In genomic region chr18:74476154-74476553, GRCh38 we compare ENCODE assay signal across 11 cellular contexts. TPM values are rescaled to one million over a fixed set of nuclear protein-coding genes. Genes with fewer than 3 reads are reported as not detected.
DNase-seq lines count a peak whose midpoint lies in the region; ATAC-seq and TF ChIP-seq lines count a peak whose summit lies in the region.
"Had no signal": no experiment of that assay in that cellular context is flagged by ENCODE, and none has a peak within 500 bp of the region (broad histone marks: within the 10 kb centered on the region; RNA-seq: fewer than 3 reads in every experiment).

No MANE protein-coding gene starts in this region.

- RAD21 ChIA-PET in HCT116 (lab: Charles Lee; ENCODE audit: low non-redundant PET in 1 of 2, low total read pairs in 2 of 2, uncharacterized antibody in 2 of 2, unreplicated experiment in 2 of 2): interaction anchor here in 1 of 2 experiments (0.6 kb wide), 1 partner anchor 509 kb away, joined by 6 read pairs; no protein-coding TSS in a partner anchor

- intact Hi-C loops in HCT116 (cut with micrococcal nuclease): loop anchor here (1.0 to 5.0 kb wide), 2 partner anchors 123 to 279 kb away; no protein-coding TSS in a partner anchor

- POLR2A ChIA-PET in HCT116 (lab: Charles Lee) (no interaction called here), GM10248 (lab: Yijun Ruan, JAX) (no interaction called here)

- H3K4me3 ChIP-seq in HCT116 (replicated peaks in 1 of 2; ENCODE audit: low read depth in 1 of 2, low read length in 2 of 2): no peak overlapping the region
- H3K4me3 ChIP-seq: skin epidermis had no signal

- H3K27me3 ChIP-seq in HCT116 (ENCODE audit: insufficient read depth, low read length): peaks cover 7% of the 10 kb centered on the region; the same call in 1 of the 2 replicates

- H2AFZ ChIP-seq in HCT116 (ENCODE audit: low read depth, low read length, poor library complexity, severe bottlenecking): no peak overlapping the region

- peak; percentile 33 to 81 (median 69); a peak in 5 of 6 replicates for TF ChIP-seq CTCF in HCT116 (IDR thresholded peaks at IDR 0.05 in 2 of 3, conservative IDR thresholded peaks at IDR 0.05 in 1 of 3; ENCODE audit: borderline replicate concordance in 1 of 3, insufficient read depth in 1 of 3, low read depth in 2 of 3, low read length in 2 of 3)
- TF ChIP-seq CTCF in GM10248 (IDR thresholded peaks at IDR 0.05; ENCODE audit: control extremely low read depth, extremely low read depth, low read depth, missing control alignments): no peak

- CTCF ChIA-PET in HCT116 (lab: Charles Lee): no interaction called here
- CTCF ChIA-PET in GM10248 (lab: Yijun Ruan, JAX): no interaction called here

- H3K27ac ChIP-seq in HCT116 (ENCODE audit: low read depth, low read length): no peak overlapping the region
- H3K27ac ChIP-seq: skin epidermis had no signal

- no peaks in the 10 kb centered on the region for H3K9me3 ChIP-seq in HCT116 (ENCODE audit: control insufficient read depth in 1 of 2, insufficient read depth in 1 of 2, low read depth in 1 of 2, low read length in 2 of 2)

- no TSS peak for BruUV-seq in HCT116 (replicated peaks; lab: Mats Ljungman, UMichigan)

- no peaks in the 10 kb centered on the region for H3K4me1 ChIP-seq in HCT116 (ENCODE audit: control insufficient read depth in 1 of 2, insufficient read depth in 2 of 2, low read length in 2 of 2)

- in situ Hi-C loops in ACHN (cut with HindIII; ENCODE audit: low pct_ligation_motif_present, low pct_unique_long_range_greater_than_20kb, low sequenced_read_pairs): no loop called here

- H4K20me1 ChIP-seq in HCT116 (ENCODE audit: insufficient read depth): no peaks in the 10 kb centered on the region

- no peaks in the 10 kb centered on the region for H3K79me2 ChIP-seq in HCT116 (ENCODE audit: insufficient read depth, low read length)

- TF ChIP-seq POLR2A in HCT116 (IDR thresholded peaks at IDR 0.05; ENCODE audit: borderline replicate concordance, extremely low read depth, insufficient read depth, insufficient read length): no peak

- peak; percentile 54 for TF ChIP-seq RAD21 in HCT116 (IDR thresholded peaks at IDR 0.05; ENCODE audit: low read depth)

- no peak overlapping the region for H3K9ac ChIP-seq in HCT116 (ENCODE audit: low read length)

- H3K4me2 ChIP-seq in HCT116 (ENCODE audit: low read length): no peak overlapping the region

- ATAC-seq in HCT116 (peak; percentile 93), HG03139 (IDR thresholded peaks at IDR 0.05; ENCODE audit: unreplicated experiment) (no peak), GM18861 (IDR thresholded peaks at IDR 0.05; ENCODE audit: unreplicated experiment) (no peak)

- peak; percentile 12 for DNase-seq in ACHN
- DNase-seq in HCT116 (ENCODE audit: low read depth, low spot score): no peak
- DNase-seq in amniotic epithelial cell (ENCODE audit: low read depth): peak; percentile 6
- DNase-seq in inferior parietal cortex (ENCODE audit: extremely low spot score): peak; percentile 83
- DNase-seq in GM10248 (ENCODE audit: extremely low spot score): no peak
- DNase-seq in kidney glomerular epithelial cell (lab: John Stamatoyannopoulos, UW): no peak
- DNase-seq: central memory CD4-positive, alpha-beta T cell had no signal

- H3K36me3 ChIP-seq in HCT116 (ENCODE audit: control insufficient read depth in 1 of 2, insufficient read depth in 2 of 2, low read length in 2 of 2): no peaks in the 10 kb centered on the region

- H3K9me2 ChIP-seq in HCT116 (ENCODE audit: insufficient read depth): no peaks in the 10 kb centered on the region

TF ChIP-seq in HCT116, 20 proteins besides CTCF, POLR2A, EP300 and RAD21:
- TF ChIP-seq ZNF274 (IDR thresholded peaks at IDR 0.05; ENCODE audit: low read depth, low read length) (no peak), YY1 (IDR thresholded peaks at IDR 0.05; ENCODE audit: extremely low read depth, insufficient replicate concordance, low read depth, low read length) (no peak), JUND (IDR thresholded peaks at IDR 0.05) (no peak), ATF3 (IDR thresholded peaks at IDR 0.05) (no peak), POLR2AphosphoS5 (IDR thresholded peaks at IDR 0.05; ENCODE audit: low read depth, low read length) (no peak), SIN3A (IDR thresholded peaks at IDR 0.05; ENCODE audit: low read depth) (no peak), TCF7L2 (IDR thresholded peaks at IDR 0.05; ENCODE audit: borderline replicate concordance, extremely low read depth, insufficient read depth, insufficient read length) (no peak), CEBPB (IDR thresholded peaks at IDR 0.05; ENCODE audit: low read depth) (no peak), EGR1 (IDR thresholded peaks at IDR 0.05; ENCODE audit: low read depth) (no peak)

RNA-seq across cellular contexts. Expression of gene DIPK1C, which starts 19.0 kb away (rescaled TPM):
- total RNA-seq in HCT116 (2021; ENCODE audit: unreplicated experiment): not detected
- polyA plus RNA-seq in HCT116 (2012): not detected in 2 replicates
- total RNA-seq: NCI-H460 had no signal

RNA-seq across cellular contexts. Expression of gene CNDP2, which starts 20.0 kb away (rescaled TPM):
- total RNA-seq in HCT116 (2021; ENCODE audit: unreplicated experiment): 112 TPM
- 63.7 and 66.6 TPM in 2 replicates for polyA plus RNA-seq in HCT116 (2012)

RNA-seq across cellular contexts. Expression of gene CNDP1, which starts 58.1 kb away (rescaled TPM):
- not detected for total RNA-seq in HCT116 (2021; ENCODE audit: unreplicated experiment)
- polyA plus RNA-seq in HCT116 (2012): 0.01 and 0.03 TPM in 2 replicates
- total RNA-seq: NCI-H460 had no signal

Comparison
In these comparisons a context has a peak if more than half of its experiments do, and no peak if none do; other contexts are left out.
1. DNase-seq: peak in ACHN (single experiment), amniotic epithelial cell (single experiment) and inferior parietal cortex (single experiment); none in HCT116 (single experiment), GM10248 (single experiment) and kidney glomerular epithelial cell (single experiment).